Comparison of ENCODE assay signal across 14 cellular contexts in the genomic region with DNA sequence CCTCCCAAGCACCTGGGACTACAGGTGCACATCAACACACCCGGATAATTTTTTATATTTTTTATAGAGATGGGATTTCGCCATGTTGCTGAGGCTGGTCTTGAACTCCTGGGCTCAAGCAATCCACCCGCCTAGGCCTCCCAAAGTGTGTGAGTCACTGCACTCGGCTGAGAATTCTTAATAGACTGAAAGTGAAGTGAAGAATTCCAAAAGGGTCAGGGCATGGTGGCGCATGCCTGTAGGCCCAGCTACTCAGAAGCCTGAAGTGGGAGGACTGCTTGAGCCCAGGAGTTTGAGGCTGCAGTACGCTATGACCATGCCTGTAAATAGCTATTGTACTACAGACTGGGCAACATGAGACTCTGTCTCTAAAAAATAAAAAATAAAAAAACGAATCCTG.
"Had no signal": no experiment of that assay in that cellular context is flagged by ENCODE, and none has a peak within 500 bp of the region (broad histone marks: within the 10 kb centered on the region; RNA-seq: fewer than 3 reads in every experiment).

No MANE protein-coding gene starts in this region.

- H3K27me3 ChIP-seq: adrenal gland, left lung, neutrophil, sigmoid colon had no signal

- H3K9me3 ChIP-seq: adrenal gland, left lung, neutrophil, sigmoid colon, thoracic aorta had no signal

- H3K4me3 ChIP-seq: adrenal gland, coronary artery, left lung, sigmoid colon, thoracic aorta had no signal

- H3K9ac ChIP-seq: parathyroid adenoma had no signal

- DNase-seq: activated CD4-positive, CD25-positive, alpha-beta regulatory T cell treated with anti-CD3 and anti-CD28 coated beads, Interleukin-2, amount 50 U/mL, for 72 hours; activated naive CD4-positive, alpha-beta T cell; activated T-cell treated with anti-CD3 and anti-CD28 coated beads, Interleukin-2, amount 50 U/mL, for 1 hour; left lung; sigmoid colon; stimulated activated CD4-positive, alpha-beta T cell treated with anti-CD3 and anti-CD28 coated beads, Interleukin-4, amount 100 ng/mL, for 1 hour; stimulated activated naive CD4-positive, alpha-beta T cell; T-cell; WERI-Rb-1 had no signal

- ATAC-seq: left lung, T-cell had no signal

- H2AFZ ChIP-seq: parathyroid adenoma had no signal

- H3K27ac ChIP-seq: adrenal gland, coronary artery, left lung, parathyroid adenoma, sigmoid colon, thoracic aorta, WERI-Rb-1 had no signal
